1 cellular context compared by ENCODE assay signal in the genomic region with DNA sequence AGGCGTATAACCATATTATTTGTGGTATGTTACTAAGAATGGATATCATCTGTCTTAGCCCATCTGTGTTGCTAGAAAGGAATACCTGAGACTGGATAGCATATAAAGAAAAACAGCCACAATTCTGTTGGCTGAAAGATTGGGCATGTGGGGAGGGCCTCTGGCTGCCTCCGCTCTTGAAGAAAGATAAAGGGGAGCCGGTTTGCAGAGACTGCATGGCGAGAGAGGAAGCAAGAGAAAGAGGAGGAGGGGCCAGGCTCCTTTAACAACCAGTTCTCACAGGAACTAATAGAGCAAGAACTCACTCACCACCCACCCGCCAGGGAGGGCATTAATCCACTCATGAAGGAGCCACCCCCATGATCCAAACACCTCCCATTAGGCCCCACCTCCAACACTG.
TF ChIP-seq lines count a peak whose summit lies in the region.

No MANE protein-coding gene starts in this region.

TF ChIP-seq in GM23338, 12 proteins besides CTCF, POLR2A, EP300 and RAD21 (continued from another document):
- TF ChIP-seq, protein P1, sequence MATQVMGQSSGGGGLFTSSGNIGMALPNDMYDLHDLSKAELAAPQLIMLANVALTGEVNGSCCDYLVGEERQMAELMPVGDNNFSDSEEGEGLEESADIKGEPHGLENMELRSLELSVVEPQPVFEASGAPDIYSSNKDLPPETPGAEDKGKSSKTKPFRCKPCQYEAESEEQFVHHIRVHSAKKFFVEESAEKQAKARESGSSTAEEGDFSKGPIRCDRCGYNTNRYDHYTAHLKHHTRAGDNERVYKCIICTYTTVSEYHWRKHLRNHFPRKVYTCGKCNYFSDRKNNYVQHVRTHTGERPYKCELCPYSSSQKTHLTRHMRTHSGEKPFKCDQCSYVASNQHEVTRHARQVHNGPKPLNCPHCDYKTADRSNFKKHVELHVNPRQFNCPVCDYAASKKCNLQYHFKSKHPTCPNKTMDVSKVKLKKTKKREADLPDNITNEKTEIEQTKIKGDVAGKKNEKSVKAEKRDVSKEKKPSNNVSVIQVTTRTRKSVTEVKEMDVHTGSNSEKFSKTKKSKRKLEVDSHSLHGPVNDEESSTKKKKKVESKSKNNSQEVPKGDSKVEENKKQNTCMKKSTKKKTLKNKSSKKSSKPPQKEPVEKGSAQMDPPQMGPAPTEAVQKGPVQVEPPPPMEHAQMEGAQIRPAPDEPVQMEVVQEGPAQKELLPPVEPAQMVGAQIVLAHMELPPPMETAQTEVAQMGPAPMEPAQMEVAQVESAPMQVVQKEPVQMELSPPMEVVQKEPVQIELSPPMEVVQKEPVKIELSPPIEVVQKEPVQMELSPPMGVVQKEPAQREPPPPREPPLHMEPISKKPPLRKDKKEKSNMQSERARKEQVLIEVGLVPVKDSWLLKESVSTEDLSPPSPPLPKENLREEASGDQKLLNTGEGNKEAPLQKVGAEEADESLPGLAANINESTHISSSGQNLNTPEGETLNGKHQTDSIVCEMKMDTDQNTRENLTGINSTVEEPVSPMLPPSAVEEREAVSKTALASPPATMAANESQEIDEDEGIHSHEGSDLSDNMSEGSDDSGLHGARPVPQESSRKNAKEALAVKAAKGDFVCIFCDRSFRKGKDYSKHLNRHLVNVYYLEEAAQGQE (IDR thresholded peaks at IDR 0.05; ENCODE audit: unreplicated experiment) = no peak
- TF ChIP-seq EZH2phosphoT487 (IDR thresholded peaks at IDR 0.05; ENCODE audit: unreplicated experiment) (no peak), STAT1 (IDR thresholded peaks at IDR 0.05; ENCODE audit: unreplicated experiment) (no peak), ZNF114 (CRISPR knock-in tag; IDR thresholded peaks at IDR 0.05) (no peak), EZH2 (IDR thresholded peaks at IDR 0.05; ENCODE audit: low read depth, unreplicated experiment) (no peak), JUNB (IDR thresholded peaks at IDR 0.05; ENCODE audit: unreplicated experiment) (no peak), CREB1 (CRISPR knock-in tag; IDR thresholded peaks at IDR 0.05; ENCODE audit: low read depth) (no peak), NANOG (IDR thresholded peaks at IDR 0.05; ENCODE audit: borderline replicate concordance) (no peak)
- TF ChIP-seq, protein P2, sequence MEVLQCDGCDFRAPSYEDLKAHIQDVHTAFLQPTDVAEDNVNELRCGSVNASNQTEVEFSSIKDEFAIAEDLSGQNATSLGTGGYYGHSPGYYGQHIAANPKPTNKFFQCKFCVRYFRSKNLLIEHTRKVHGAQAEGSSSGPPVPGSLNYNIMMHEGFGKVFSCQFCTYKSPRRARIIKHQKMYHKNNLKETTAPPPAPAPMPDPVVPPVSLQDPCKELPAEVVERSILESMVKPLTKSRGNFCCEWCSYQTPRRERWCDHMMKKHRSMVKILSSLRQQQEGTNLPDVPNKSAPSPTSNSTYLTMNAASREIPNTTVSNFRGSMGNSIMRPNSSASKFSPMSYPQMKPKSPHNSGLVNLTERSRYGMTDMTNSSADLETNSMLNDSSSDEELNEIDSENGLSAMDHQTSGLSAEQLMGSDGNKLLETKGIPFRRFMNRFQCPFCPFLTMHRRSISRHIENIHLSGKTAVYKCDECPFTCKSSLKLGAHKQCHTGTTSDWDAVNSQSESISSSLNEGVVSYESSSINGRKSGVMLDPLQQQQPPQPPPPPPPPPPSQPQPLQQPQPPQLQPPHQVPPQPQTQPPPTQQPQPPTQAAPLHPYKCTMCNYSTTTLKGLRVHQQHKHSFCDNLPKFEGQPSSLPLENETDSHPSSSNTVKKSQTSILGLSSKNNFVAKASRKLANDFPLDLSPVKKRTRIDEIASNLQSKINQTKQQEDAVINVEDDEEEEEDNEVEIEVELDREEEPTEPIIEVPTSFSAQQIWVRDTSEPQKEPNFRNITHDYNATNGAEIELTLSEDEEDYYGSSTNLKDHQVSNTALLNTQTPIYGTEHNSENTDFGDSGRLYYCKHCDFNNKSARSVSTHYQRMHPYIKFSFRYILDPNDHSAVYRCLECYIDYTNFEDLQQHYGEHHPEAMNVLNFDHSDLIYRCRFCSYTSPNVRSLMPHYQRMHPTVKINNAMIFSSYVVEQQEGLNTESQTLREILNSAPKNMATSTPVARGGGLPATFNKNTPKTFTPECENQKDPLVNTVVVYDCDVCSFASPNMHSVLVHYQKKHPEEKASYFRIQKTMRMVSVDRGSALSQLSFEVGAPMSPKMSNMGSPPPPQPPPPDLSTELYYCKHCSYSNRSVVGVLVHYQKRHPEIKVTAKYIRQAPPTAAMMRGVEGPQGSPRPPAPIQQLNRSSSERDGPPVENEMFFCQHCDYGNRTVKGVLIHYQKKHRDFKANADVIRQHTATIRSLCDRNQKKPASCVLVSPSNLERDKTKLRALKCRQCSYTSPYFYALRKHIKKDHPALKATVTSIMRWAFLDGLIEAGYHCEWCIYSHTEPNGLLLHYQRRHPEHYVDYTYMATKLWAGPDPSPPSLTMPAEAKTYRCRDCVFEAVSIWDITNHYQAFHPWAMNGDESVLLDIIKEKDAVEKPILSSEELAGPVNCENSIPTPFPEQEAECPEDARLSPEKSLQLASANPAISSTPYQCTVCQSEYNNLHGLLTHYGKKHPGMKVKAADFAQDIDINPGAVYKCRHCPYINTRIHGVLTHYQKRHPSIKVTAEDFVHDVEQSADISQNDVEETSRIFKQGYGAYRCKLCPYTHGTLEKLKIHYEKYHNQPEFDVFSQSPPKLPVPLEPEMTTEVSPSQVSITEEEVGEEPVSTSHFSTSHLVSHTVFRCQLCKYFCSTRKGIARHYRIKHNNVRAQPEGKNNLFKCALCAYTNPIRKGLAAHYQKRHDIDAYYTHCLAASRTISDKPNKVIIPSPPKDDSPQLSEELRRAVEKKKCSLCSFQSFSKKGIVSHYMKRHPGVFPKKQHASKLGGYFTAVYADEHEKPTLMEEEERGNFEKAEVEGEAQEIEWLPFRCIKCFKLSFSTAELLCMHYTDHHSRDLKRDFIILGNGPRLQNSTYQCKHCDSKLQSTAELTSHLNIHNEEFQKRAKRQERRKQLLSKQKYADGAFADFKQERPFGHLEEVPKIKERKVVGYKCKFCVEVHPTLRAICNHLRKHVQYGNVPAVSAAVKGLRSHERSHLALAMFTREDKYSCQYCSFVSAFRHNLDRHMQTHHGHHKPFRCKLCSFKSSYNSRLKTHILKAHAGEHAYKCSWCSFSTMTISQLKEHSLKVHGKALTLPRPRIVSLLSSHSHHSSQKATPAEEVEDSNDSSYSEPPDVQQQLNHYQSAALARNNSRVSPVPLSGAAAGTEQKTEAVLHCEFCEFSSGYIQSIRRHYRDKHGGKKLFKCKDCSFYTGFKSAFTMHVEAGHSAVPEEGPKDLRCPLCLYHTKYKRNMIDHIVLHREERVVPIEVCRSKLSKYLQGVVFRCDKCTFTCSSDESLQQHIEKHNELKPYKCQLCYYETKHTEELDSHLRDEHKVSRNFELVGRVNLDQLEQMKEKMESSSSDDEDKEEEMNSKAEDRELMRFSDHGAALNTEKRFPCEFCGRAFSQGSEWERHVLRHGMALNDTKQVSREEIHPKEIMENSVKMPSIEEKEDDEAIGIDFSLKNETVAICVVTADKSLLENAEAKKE (CRISPR knock-in tag; IDR thresholded peaks at IDR 0.05) = no peak
